In the genomic region with DNA sequence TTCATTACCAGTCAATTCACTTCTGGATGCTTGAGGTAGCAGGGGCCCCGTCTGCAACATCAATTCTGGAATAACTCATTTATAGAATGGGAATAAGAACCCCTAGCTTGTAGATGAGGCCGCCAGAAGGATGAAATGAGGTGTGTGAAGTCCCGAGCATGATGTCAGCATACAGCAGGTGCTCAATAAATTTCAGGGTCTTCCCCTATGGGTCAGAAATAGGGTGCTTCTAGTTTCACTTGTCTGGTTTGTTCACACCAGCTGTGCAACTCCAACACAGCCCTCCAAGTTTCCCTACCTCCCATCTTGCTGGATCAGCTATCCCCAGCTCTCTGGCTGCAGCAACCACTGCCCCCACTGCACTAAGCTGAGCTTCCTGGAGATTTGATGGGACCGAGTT, we compare ENCODE assay signal across 11 cellular contexts. TPM values are rescaled to one million over a fixed set of nuclear protein-coding genes. Genes with fewer than 3 reads are reported as not detected.
DNase-seq lines count a peak whose midpoint lies in the region; ATAC-seq and TF ChIP-seq lines count a peak whose summit lies in the region.
"Had no signal": no experiment of that assay in that cellular context is flagged by ENCODE, and none has a peak within 500 bp of the region (broad histone marks: within the 10 kb centered on the region; RNA-seq: fewer than 3 reads in every experiment).

No MANE protein-coding gene starts in this region.

- CTCF ChIA-PET in Calu3 (lab: Charles Lee) = no interaction called here

- no peaks in the 10 kb centered on the region for H3K9me3 Mint-ChIP-seq in Calu3 (ENCODE audit: low read depth, unreplicated experiment)
- H3K9me3 Mint-ChIP-seq: CD4-positive, CD25-positive, alpha-beta regulatory T cell had no signal

- DNase-seq in COLO668 (lab: John Stamatoyannopoulos, UW; ENCODE audit: unreplicated experiment) (peak; percentile 41), Calu3 (no peak), GM10266 (ENCODE audit: extremely low spot score) (no peak), glomerular visceral epithelial cell (ENCODE audit: extremely low spot score) (no peak)
- no peak for DNase-seq in activated CD8-positive, alpha-beta memory T cell treated with anti-CD3 and anti-CD28 coated beads for 24 hours
- DNase-seq: activated CD4-positive, alpha-beta T cell treated with anti-CD3 and anti-CD28 coated beads for 1 hour; amygdala; CD4-positive, CD25-positive, alpha-beta regulatory T cell had no signal

- no peak overlapping the region for H3K4me3 ChIP-seq in endocrine pancreas (ENCODE audit: control insufficient read depth, insufficient read depth, low read length)

- H3K36me3 Mint-ChIP-seq in Calu3 (ENCODE audit: insufficient read depth, unreplicated experiment) = peaks cover 5% of the 10 kb centered on the region
- H3K36me3 Mint-ChIP-seq: CD4-positive, CD25-positive, alpha-beta regulatory T cell had no signal

- no peak for TF ChIP-seq CTCF in Calu3 (IDR thresholded peaks at IDR 0.05; ENCODE audit: unreplicated experiment)
- TF ChIP-seq CTCF in GM10266 (IDR thresholded peaks at IDR 0.05; ENCODE audit: control insufficient read depth, insufficient read depth, low read depth, missing control alignments) = no peak

- ATAC-seq in GM19438 (IDR thresholded peaks at IDR 0.05; ENCODE audit: low read depth, unreplicated experiment) (peak; percentile 36), HG03039 (IDR thresholded peaks at IDR 0.05; ENCODE audit: unreplicated experiment) (peak; percentile 49)

- H3K9me3 ChIP-seq in endocrine pancreas (ENCODE audit: control insufficient read depth, low read length) = no peaks in the 10 kb centered on the region

- H3K9ac ChIP-seq in endocrine pancreas (ENCODE audit: control insufficient read depth, insufficient read depth, low read length) = peak overlapping the region; percentile 12

- no peaks in the 10 kb centered on the region for H3K4me1 ChIP-seq in endocrine pancreas (ENCODE audit: control insufficient read depth, insufficient read depth, low read length)

- H3K27ac Mint-ChIP-seq in Calu3 (ENCODE audit: unreplicated experiment) = no peak overlapping the region
- H3K27ac Mint-ChIP-seq: CD4-positive, CD25-positive, alpha-beta regulatory T cell had no signal

- H3K4me1 Mint-ChIP-seq in Calu3 (ENCODE audit: low read depth, unreplicated experiment) = peaks cover 23% of the 10 kb centered on the region
- H3K4me1 Mint-ChIP-seq: CD4-positive, CD25-positive, alpha-beta regulatory T cell had no signal

- no peaks in the 10 kb centered on the region for H3K36me3 ChIP-seq in endocrine pancreas (ENCODE audit: control insufficient read depth, insufficient read depth, low read length)

- H3K27me3 ChIP-seq in endocrine pancreas (ENCODE audit: control insufficient read depth, insufficient read depth, low read length) = no peaks in the 10 kb centered on the region

- no peak overlapping the region for H3K4me3 Mint-ChIP-seq in Calu3 (ENCODE audit: low read depth, unreplicated experiment)
- H3K4me3 Mint-ChIP-seq: CD4-positive, CD25-positive, alpha-beta regulatory T cell had no signal

- no peaks in the 10 kb centered on the region for H3K27me3 Mint-ChIP-seq in Calu3 (ENCODE audit: unreplicated experiment)
- H3K27me3 Mint-ChIP-seq: CD4-positive, CD25-positive, alpha-beta regulatory T cell had no signal

- BruUV-seq in Calu3 (replicated peaks; lab: Mats Ljungman, UMichigan) = no TSS peak

- intact Hi-C loops in Calu3 (cut with micrococcal nuclease; ENCODE audit: unreplicated experiment) = loop anchor here (1.0 kb wide), 1 partner anchor 109 kb away; no protein-coding TSS in a partner anchor

RNA-seq across cellular contexts. Expression of gene SLC2A9, which starts 13.5 kb away (rescaled TPM):
- 1.4 and 1.8 TPM in 2 replicates for total RNA-seq in Calu3 (2022)
